Comparison of ENCODE assay signal across 9 cellular contexts in genomic region chr2:20141056-20141762, GRCh38.
A peak's percentile ranks its signal among the peaks of the same experiment; 100 is the strongest.
DNase-seq lines count a peak whose midpoint lies in the region; ATAC-seq and TF ChIP-seq lines count a peak whose summit lies in the region.
"Had no signal": no experiment of that assay in that cellular context is flagged by ENCODE, and none has a peak within 500 bp of the region (broad histone marks: within the 10 kb centered on the region; RNA-seq: fewer than 3 reads in every experiment).

No MANE protein-coding gene starts in this region.

- H3K4me3 ChIP-seq in PC-3 (ENCODE audit: low read length) (no peak overlapping the region), fibroblast of lung (replicated peaks in 1 of 4; ENCODE audit: control extremely low read depth in 1 of 4, insufficient read depth in 1 of 4, low read depth in 3 of 4, low read length in 4 of 4) (no peak overlapping the region)

- H4K20me1 ChIP-seq in PC-3 (ENCODE audit: low read length) (no peaks in the 10 kb centered on the region), fibroblast of lung (ENCODE audit: control insufficient read depth, extremely low read depth, insufficient read depth, low read length) (no peaks in the 10 kb centered on the region)

- H3K27ac Mint-ChIP-seq in mesothelial cell of epicardium: no peak overlapping the region
- H3K27ac Mint-ChIP-seq: memory B cell had no signal

- BruUV-seq in PC-3 (replicated peaks; lab: Mats Ljungman, UMichigan): no TSS peak

- H3K27me3 Mint-ChIP-seq in mesothelial cell of epicardium (ENCODE audit: low read depth): no peaks in the 10 kb centered on the region

- CTCF ChIA-PET in PC-3 (lab: Charles Lee): no interaction called here

- H3F3A ChIP-seq in PC-3 (ENCODE audit: low read length, unreplicated experiment): no peaks in the 10 kb centered on the region

- H3K36me3 ChIP-seq in PC-3 (ENCODE audit: low read depth, low read length): no peaks in the 10 kb centered on the region
- H3K36me3 ChIP-seq in fibroblast of lung (ENCODE audit: control insufficient read depth, insufficient read depth, low read length): no peaks in the 10 kb centered on the region

- no peak overlapping the region for H3K4me3 Mint-ChIP-seq in mesothelial cell of epicardium
- H3K4me3 Mint-ChIP-seq: memory B cell had no signal

- H3K27ac ChIP-seq in PC-3 (ENCODE audit: low read length) (peak overlapping the region; percentile 76), fibroblast of lung (ENCODE audit: insufficient read depth, low read length) (peak overlapping the region; percentile 64)

- H3K9ac ChIP-seq in PC-3 (ENCODE audit: low read length): peak overlapping the region; percentile 47
- H3K9ac ChIP-seq in fibroblast of lung (ENCODE audit: insufficient read depth, low read length): no peak overlapping the region

- TF ChIP-seq CTCF in PC-3 (conservative IDR thresholded peaks at IDR 0.05; ENCODE audit: low read depth, low read length) (no peak), fibroblast of lung (conservative IDR thresholded peaks at IDR 0.05 in 1 of 2, IDR thresholded peaks at IDR 0.05 in 1 of 2; ENCODE audit: low read depth in 1 of 2, low read length in 2 of 2) (no peak), omental fat pad (IDR thresholded peaks at IDR 0.05) (no peak), mesothelial cell of epicardium (IDR thresholded peaks at IDR 0.05; ENCODE audit: unreplicated experiment) (no peak)

- H3K27me3 ChIP-seq in PC-3 (ENCODE audit: low read length): no peaks in the 10 kb centered on the region
- H3K27me3 ChIP-seq in fibroblast of lung (ENCODE audit: control insufficient read depth, insufficient read depth, low read length): no peaks in the 10 kb centered on the region

- no peaks in the 10 kb centered on the region for H3K36me3 Mint-ChIP-seq in mesothelial cell of epicardium
- H3K36me3 Mint-ChIP-seq: memory B cell had no signal

- ATAC-seq in PC-3 (peak; percentile 96), omental fat pad (ENCODE audit: low FRiP score) (peak; percentile 80), GM21367 (IDR thresholded peaks at IDR 0.05; ENCODE audit: unreplicated experiment) (no peak)

- peaks cover 19% of the 10 kb centered on the region for H3K4me1 ChIP-seq in PC-3 (ENCODE audit: insufficient read depth, low read length)
- peaks cover 11% of the 10 kb centered on the region for H3K4me1 ChIP-seq in fibroblast of lung (ENCODE audit: control insufficient read depth, extremely low read depth, insufficient read depth, low read length)

- no peaks in the 10 kb centered on the region for H3K9me2 ChIP-seq in PC-3 (replicated peaks; ENCODE audit: low read length)

- no peaks in the 10 kb centered on the region for H3K9me3 ChIP-seq in PC-3 (ENCODE audit: low read length)
- no peaks in the 10 kb centered on the region for H3K9me3 ChIP-seq in fibroblast of lung (ENCODE audit: control insufficient read depth, insufficient read depth, low read depth, low read length)

- POLR2A ChIA-PET in PC-3 (lab: Charles Lee; ENCODE audit: unreplicated experiment): interaction anchor here (0.7 kb wide), 1 partner anchor 84 kb away, joined by 5 read pairs; the partner anchor contains the start of gene SDC1

- H3K4me2 ChIP-seq in PC-3 (ENCODE audit: low read length) (peak overlapping the region; percentile 47), fibroblast of lung (ENCODE audit: extremely low read depth, insufficient read depth, low read length) (no peak overlapping the region)

- peaks cover 55% of the 10 kb centered on the region for H3K4me1 Mint-ChIP-seq in mesothelial cell of epicardium
- H3K4me1 Mint-ChIP-seq: memory B cell had no signal

- H3K79me2 ChIP-seq in PC-3 (ENCODE audit: low read length): no peaks in the 10 kb centered on the region
- no peaks in the 10 kb centered on the region for H3K79me2 ChIP-seq in fibroblast of lung (ENCODE audit: control insufficient read depth, insufficient read depth, low read length)

- peak; percentile 46 for DNase-seq in COLO668 (lab: John Stamatoyannopoulos, UW; ENCODE audit: unreplicated experiment)
- peak; percentile 93 for DNase-seq in PC-3
- peak; percentile 96 for DNase-seq in fibroblast of lung (ENCODE audit: low read depth in 2 of 2)
- peak; percentile 37 for DNase-seq in omental fat pad (ENCODE audit: low spot score)
- no peak for DNase-seq in activated gamma-delta T cell (lab: John Stamatoyannopoulos, UW)
- DNase-seq in mesothelial cell of epicardium (ENCODE audit: low spot score in 2 of 2, unreplicated experiment in 2 of 2): no peak
- no peak for DNase-seq in NCI-H2029 treated with DMSO at 0.1 percent for 48 hours (lab: John Stamatoyannopoulos, UW)

- intact Hi-C loops in PC-3 (cut with micrococcal nuclease): loop anchor here (5.0 kb wide), 1 partner anchor 41 kb away; no protein-coding TSS in a partner anchor

- no peaks in the 10 kb centered on the region for H3K9me3 Mint-ChIP-seq in mesothelial cell of epicardium
- H3K9me3 Mint-ChIP-seq: memory B cell had no signal

- H2AFZ ChIP-seq in PC-3 (ENCODE audit: low read length) (peak overlapping the region; percentile 65), fibroblast of lung (ENCODE audit: low read length) (peak overlapping the region; percentile 26)

Comparison
In these comparisons a context has a peak if more than half of its experiments do, and no peak if none do; other contexts are left out.
1. DNase-seq: peak in COLO668 (single experiment), PC-3 (single experiment), fibroblast of lung (2 of 2) and omental fat pad (single experiment); none in activated gamma-delta T cell (single experiment), mesothelial cell of epicardium (0 of 2) and NCI-H2029 treated with DMSO at 0.1 percent for 48 hours (single experiment).